Comparison of ENCODE assay signal across 1 cellular context in genomic region chr3:160409812-160410610, GRCh38.
TF ChIP-seq lines count a peak whose summit lies in the region.

No MANE protein-coding gene starts in this region.

TF ChIP-seq in IMR-90, 13 proteins besides CTCF, POLR2A, EP300 and RAD21:
- TF ChIP-seq BHLHE40 (IDR thresholded peaks at IDR 0.05; ENCODE audit: low read depth, low read length) (no peak), MAFK (IDR thresholded peaks at IDR 0.05; ENCODE audit: low read depth, low read length) (no peak), MXI1 (IDR thresholded peaks at IDR 0.05; ENCODE audit: borderline replicate concordance, low read depth, low read length) (no peak), RCOR1 (IDR thresholded peaks at IDR 0.05; ENCODE audit: insufficient replicate concordance, low read length) (no peak), MAZ (IDR thresholded peaks at IDR 0.05; ENCODE audit: borderline replicate concordance, low read depth, low read length) (no peak), CEBPB (IDR thresholded peaks at IDR 0.05; ENCODE audit: low read depth, low read length) (no peak), NFE2L2 (IDR thresholded peaks at IDR 0.05; ENCODE audit: low read depth, low read length) (no peak)
